1 cellular context compared by ENCODE assay signal in the genomic region with DNA sequence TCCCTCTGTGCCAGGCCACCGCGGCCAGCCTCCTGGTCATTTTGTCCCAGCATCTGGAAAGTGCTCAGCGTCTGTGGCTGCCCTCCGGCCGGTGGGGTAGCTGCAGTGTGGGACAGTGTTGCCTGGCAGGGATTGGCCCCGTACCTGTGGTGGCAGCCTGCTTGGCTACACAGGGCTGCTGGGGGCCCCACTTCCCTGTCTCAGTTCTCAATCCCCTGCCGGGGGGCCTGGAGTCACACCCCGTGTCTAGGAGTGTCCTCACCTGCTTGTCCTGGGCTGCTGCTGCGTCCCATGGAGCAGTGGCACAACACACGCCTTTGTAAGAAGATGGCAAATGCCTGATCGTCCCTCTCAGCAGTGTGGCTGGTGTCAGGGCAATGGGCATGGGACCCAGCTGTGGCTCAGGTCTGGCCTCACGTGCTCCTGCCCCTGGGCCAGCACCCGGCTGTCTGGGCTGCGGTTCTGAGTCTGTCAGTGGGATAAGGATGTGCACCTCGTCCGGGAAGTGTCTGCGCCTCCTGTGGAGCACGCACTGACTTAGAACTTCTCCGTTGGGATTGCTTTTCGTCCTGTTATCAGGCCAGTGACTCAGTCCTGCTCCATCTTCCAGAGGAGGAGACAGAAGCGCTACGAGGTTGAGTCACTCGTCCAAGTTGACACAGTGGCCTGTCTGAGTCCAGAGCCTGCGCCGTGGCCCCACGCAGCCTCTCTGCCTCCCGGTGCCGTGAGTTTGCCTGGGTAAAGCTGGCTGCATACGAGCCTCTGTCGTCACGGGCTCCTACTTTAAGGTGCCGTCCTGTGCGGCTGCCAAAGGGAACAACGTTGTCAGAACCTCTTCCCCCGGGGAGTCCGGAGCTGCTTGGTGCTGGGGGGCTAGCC.
TF ChIP-seq lines count a peak whose summit lies in the region.

No MANE protein-coding gene starts in this region.

TF ChIP-seq in H1, 55 proteins besides CTCF, POLR2A, EP300 and RAD21:
- no peak for TF ChIP-seq CHD2 (IDR thresholded peaks at IDR 0.05; ENCODE audit: low read length)
- no peak for TF ChIP-seq PHF8 (conservative IDR thresholded peaks at IDR 0.05; ENCODE audit: low read depth, low read length)
- TF ChIP-seq NANOG (IDR thresholded peaks at IDR 0.05; ENCODE audit: insufficient read depth, low read depth, low read length, poor library complexity, severe bottlenecking) = no peak
- no peak for TF ChIP-seq GTF2F1 (IDR thresholded peaks at IDR 0.05; ENCODE audit: borderline replicate concordance, low read depth, low read length)
- no peak for TF ChIP-seq SP2 (IDR thresholded peaks at IDR 0.05; ENCODE audit: low read length)
- no peak for TF ChIP-seq TAF1 (IDR thresholded peaks at IDR 0.05; ENCODE audit: low read depth, low read length)
- TF ChIP-seq POU5F1 (IDR thresholded peaks at IDR 0.05; ENCODE audit: low read depth, low read length) = no peak
- no peak for TF ChIP-seq BCL11A (IDR thresholded peaks at IDR 0.05; ENCODE audit: low read depth in 2 of 2, low read length in 2 of 2)
- TF ChIP-seq ASH2L (IDR thresholded peaks at IDR 0.05; ENCODE audit: low read length) = no peak
